In the genomic region with DNA sequence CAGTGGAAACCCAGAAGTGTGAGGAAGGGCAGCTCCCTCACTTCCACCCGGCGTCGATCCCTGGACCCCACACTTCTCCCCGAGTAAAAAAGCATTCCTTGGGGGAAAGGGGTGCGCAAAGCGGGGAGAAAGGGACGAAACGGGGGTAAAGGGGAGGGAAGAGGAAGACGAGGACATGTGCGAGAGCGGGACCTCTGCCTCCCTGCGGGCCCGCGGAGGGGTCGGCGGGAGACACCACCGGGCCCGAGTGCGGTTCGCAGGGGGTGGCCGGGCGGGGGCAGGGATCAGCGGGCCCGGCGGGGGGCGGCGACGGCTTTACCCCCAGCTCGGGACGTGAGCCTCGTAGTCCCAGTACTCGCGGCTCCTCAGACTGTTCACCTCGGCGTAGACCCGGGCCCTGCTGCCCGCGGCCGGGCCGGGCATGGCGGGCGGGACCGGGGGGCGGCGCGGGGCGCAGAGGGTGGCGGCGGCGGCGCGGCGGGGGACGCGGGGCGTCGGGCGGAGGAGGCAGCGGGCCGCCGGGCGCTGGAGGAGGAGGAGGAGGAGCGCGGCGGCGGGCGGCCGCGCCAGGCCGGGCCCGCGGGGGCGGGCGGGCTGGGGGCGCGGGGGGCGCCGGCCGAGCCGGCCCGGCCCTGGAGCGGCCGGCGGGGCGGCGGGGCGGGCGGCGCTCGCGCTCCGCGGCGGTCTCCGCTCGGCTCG, we compare ENCODE assay signal across 9 cellular contexts. TPM values are rescaled to one million over a fixed set of nuclear protein-coding genes. Genes with fewer than 3 reads are reported as not detected.
DNase-seq lines count a peak whose midpoint lies in the region; ATAC-seq, FAIRE-seq and TF ChIP-seq lines count a peak whose summit lies in the region.
"Had no signal": no experiment of that assay in that cellular context is flagged by ENCODE, and none has a peak within 500 bp of the region (broad histone marks: within the 10 kb centered on the region; RNA-seq: fewer than 3 reads in every experiment).

No MANE protein-coding gene starts in this region.

- TF ChIP-seq CTCF in esophagus squamous epithelium (IDR thresholded peaks at IDR 0.05) (no peak), omental fat pad (IDR thresholded peaks at IDR 0.05) (no peak)

- DNase-seq in NCI-H748 (lab: John Stamatoyannopoulos, UW; ENCODE audit: unreplicated experiment) (peak; percentile 3), NCI-H748 treated with DMSO at 0.1 percent for 48 hours (lab: John Stamatoyannopoulos, UW) (no peak), esophagus squamous epithelium (lab: John Stamatoyannopoulos, UW) (no peak), omental fat pad (ENCODE audit: low spot score) (no peak), H54 (ENCODE audit: insufficient read length, low spot score) (no peak)

- ATAC-seq in HG02870 (IDR thresholded peaks at IDR 0.05; ENCODE audit: unreplicated experiment) (peak; percentile 17), omental fat pad (ENCODE audit: low FRiP score) (peak; percentile 47), GM18861 (IDR thresholded peaks at IDR 0.05; ENCODE audit: unreplicated experiment) (no peak)

- peaks cover 6 to 34% (median 8%) of the 10 kb centered on the region in 3 donors for H3K4me1 ChIP-seq in esophagus squamous epithelium

- no peaks in the 10 kb centered on the region for H3K9me3 Mint-ChIP-seq in T-helper 1 cell treated with Interleukin-12 subunit alpha and Interleukin-12 subunit beta and Interleukin-4 antibody, amounts not matched to agents 30 μg/mL and 1 μg/mL, for 36 hours

- H3K36me3 Mint-ChIP-seq in T-helper 1 cell treated with Interleukin-12 subunit alpha and Interleukin-12 subunit beta and Interleukin-4 antibody, amounts not matched to agents 30 μg/mL and 1 μg/mL, for 36 hours (ENCODE audit: low read depth), result peaks cover 19% of the 10 kb centered on the region

- H3K4me3 ChIP-seq in esophagus squamous epithelium, result peak overlapping the region; percentile 48 to 89 (median 74)

- no peak for FAIRE-seq in H54 (lab: Jason Lieb, UNC)
- FAIRE-seq: colon had no signal

- H3K4me1 Mint-ChIP-seq in T-helper 1 cell treated with Interleukin-12 subunit alpha and Interleukin-12 subunit beta and Interleukin-4 antibody, amounts not matched to agents 30 μg/mL and 1 μg/mL, for 36 hours (ENCODE audit: low read depth), result peaks cover 22% of the 10 kb centered on the region

- H3K4me3 Mint-ChIP-seq in T-helper 1 cell treated with Interleukin-12 subunit alpha and Interleukin-12 subunit beta and Interleukin-4 antibody, amounts not matched to agents 30 μg/mL and 1 μg/mL, for 36 hours, result peak overlapping the region; percentile 84

- H3K36me3 ChIP-seq in esophagus squamous epithelium, result peaks cover 0 to 40% (median 0%) of the 10 kb centered on the region in 3 donors

- 4% methylated on average over 4 of the region's 97 CpGs; no CpG with 5 or more reads in 1 of the 2 donors for WGBS in esophagus squamous epithelium, 2 donors

- peak overlapping the region; percentile 43 to 77 (median 61) for H3K27ac ChIP-seq in esophagus squamous epithelium

- intact Hi-C loops in esophagus squamous epithelium (cut with DNase I), result loop anchor here (5.0 kb wide), 1 partner anchor 175 kb away; no protein-coding TSS in a partner anchor

- TF ChIP-seq POLR2A in esophagus squamous epithelium (IDR thresholded peaks at IDR 0.05) (no peak), H54 (IDR thresholded peaks at IDR 0.05; ENCODE audit: low read depth, low read length) (no peak)

- H3K27ac Mint-ChIP-seq in T-helper 1 cell treated with Interleukin-12 subunit alpha and Interleukin-12 subunit beta and Interleukin-4 antibody, amounts not matched to agents 30 μg/mL and 1 μg/mL, for 36 hours, result peak overlapping the region; percentile 38

- no peaks in the 10 kb centered on the region for H3K9me3 ChIP-seq in esophagus squamous epithelium

- peaks cover 15% of the 10 kb centered on the region for H3K27me3 Mint-ChIP-seq in T-helper 1 cell treated with Interleukin-12 subunit alpha and Interleukin-12 subunit beta and Interleukin-4 antibody, amounts not matched to agents 30 μg/mL and 1 μg/mL, for 36 hours (ENCODE audit: low read depth)

- no peaks in the 10 kb centered on the region for H3K27me3 ChIP-seq in esophagus squamous epithelium

RNA-seq across cellular contexts. Expression of gene CSNK2A2, which starts 0.4 kb away (rescaled TPM):
- total RNA-seq in esophagus squamous epithelium (10 to 100 TPM; 22.3 to 32.8 (median 29.1) TPM), omental fat pad (10 to 100 TPM; 34.4 to 48.8 (median 37.8) TPM)
